9 cellular contexts compared by ENCODE assay signal in the genomic region with DNA sequence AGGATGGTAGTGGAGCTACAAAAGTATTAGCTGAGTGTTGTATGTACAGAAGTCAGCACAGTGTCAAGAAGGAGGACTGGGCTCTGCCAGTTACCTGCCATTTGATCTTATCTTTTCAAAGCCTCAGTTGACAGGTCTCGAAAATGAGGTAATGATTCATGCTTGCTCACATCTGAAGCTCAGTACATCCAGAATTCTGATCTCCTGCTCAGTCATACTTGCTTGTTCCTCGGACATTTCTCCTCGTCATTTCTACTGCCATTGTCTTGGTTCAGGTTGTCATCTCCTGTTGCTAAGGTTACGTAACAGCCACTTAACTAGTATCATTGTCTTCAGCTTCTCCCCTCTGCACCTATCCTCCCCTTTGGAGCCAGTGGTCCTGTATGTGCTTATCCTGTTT.
DNase-seq lines count a peak whose midpoint lies in the region; TF ChIP-seq lines count a peak whose summit lies in the region.
"Had no signal": no experiment of that assay in that cellular context is flagged by ENCODE, and none has a peak within 500 bp of the region (broad histone marks: within the 10 kb centered on the region; RNA-seq: fewer than 3 reads in every experiment).

No MANE protein-coding gene starts in this region.

- no peaks in the 10 kb centered on the region for H4K20me1 ChIP-seq in neural cell (ENCODE audit: insufficient read depth)

- H3K4me3 ChIP-seq in neural cell (ENCODE audit: low read length) (peak overlapping the region; percentile 34), colonic mucosa (no peak overlapping the region), spleen (no peak overlapping the region)

- H3K27ac ChIP-seq in neural cell (ENCODE audit: low read length) (peak overlapping the region; percentile 67), colonic mucosa (no peak overlapping the region), spleen (no peak overlapping the region)

- H3K4me1 Mint-ChIP-seq in chondrocyte (ENCODE audit: low read depth), result peaks cover 47% of the 10 kb centered on the region

- TF ChIP-seq POLR2A in spleen (IDR thresholded peaks at IDR 0.05), result no peak

- H3K27me3 ChIP-seq in neural cell (ENCODE audit: insufficient read depth, low read depth, low read length) (no peaks in the 10 kb centered on the region), colonic mucosa (no peaks in the 10 kb centered on the region), spleen (replicated peaks in 1 of 7) (no peaks in the 10 kb centered on the region)

- peak overlapping the region; percentile 70 for H3K27ac Mint-ChIP-seq in chondrocyte (ENCODE audit: unreplicated experiment)
- H3K27ac Mint-ChIP-seq: natural killer cell treated with Interleukin-12 subunit alpha and Interleukin-12 subunit beta and Interleukin-15 and Interleukin-18, amount 100 ng/mL, for 72 hours had no signal

- no peak overlapping the region for H3K4me3 Mint-ChIP-seq in chondrocyte (ENCODE audit: unreplicated experiment)
- H3K4me3 Mint-ChIP-seq: natural killer cell treated with Interleukin-12 subunit alpha and Interleukin-12 subunit beta and Interleukin-15 and Interleukin-18, amount 100 ng/mL, for 72 hours had no signal

- peaks cover 1% of the 10 kb centered on the region for H3K36me3 Mint-ChIP-seq in chondrocyte (ENCODE audit: low read depth)
- H3K36me3 Mint-ChIP-seq: natural killer cell treated with Interleukin-12 subunit alpha and Interleukin-12 subunit beta and Interleukin-15 and Interleukin-18, amount 100 ng/mL, for 72 hours had no signal

- H3F3A ChIP-seq in neural cell (ENCODE audit: insufficient read depth, low read length, poor library complexity, severe bottlenecking), result no peaks in the 10 kb centered on the region

- no peaks in the 10 kb centered on the region for H3K36me3 ChIP-seq in neural cell (ENCODE audit: insufficient read depth, low read length)
- no peaks in the 10 kb centered on the region for H3K36me3 ChIP-seq in colonic mucosa
- H3K36me3 ChIP-seq in spleen, result peaks cover 0 to 6% (median 0%) of the 10 kb centered on the region in 6 donors

- TF ChIP-seq RAD21 in neural cell (conservative IDR thresholded peaks at IDR 0.05), result no peak

- peaks cover 2% of the 10 kb centered on the region for H3K9me3 Mint-ChIP-seq in chondrocyte (ENCODE audit: low read depth)
- H3K9me3 Mint-ChIP-seq: natural killer cell treated with Interleukin-12 subunit alpha and Interleukin-12 subunit beta and Interleukin-15 and Interleukin-18, amount 100 ng/mL, for 72 hours had no signal

- peak overlapping the region; percentile 30 for H3K9ac ChIP-seq in neural cell (ENCODE audit: low read length)
- H3K9ac ChIP-seq in colonic mucosa (ENCODE audit: low read depth in 2 of 2, low read length in 2 of 2), result no peak overlapping the region

- TF ChIP-seq CTCF in chondrocyte (IDR thresholded peaks at IDR 0.05) (no peak), neural cell (IDR thresholded peaks at IDR 0.05; ENCODE audit: poor library complexity, severe bottlenecking) (no peak), colonic mucosa (IDR thresholded peaks at IDR 0.05) (no peak), spleen (IDR thresholded peaks at IDR 0.05 in 8 of 11, conservative IDR thresholded peaks at IDR 0.05 in 3 of 11) (no peak)

- WGBS in spleen, 5 donors, result 83 to 97% (median 91%) methylated on average over 4 of the region's 4 CpGs

- H2AFZ ChIP-seq in neural cell (ENCODE audit: low read depth, low read length), result no peak overlapping the region

- no peaks in the 10 kb centered on the region for H3K79me2 ChIP-seq in neural cell (replicated peaks; ENCODE audit: insufficient read depth, low read length)

- DNase-seq in HCEC 1CT (peak; percentile 35), NCI-H345 (lab: John Stamatoyannopoulos, UW) (peak; percentile 33), chondrocyte (ENCODE audit: low spot score) (no peak), NCI-H446 (lab: John Stamatoyannopoulos, UW) (no peak), CD1c-positive myeloid dendritic cell (ENCODE audit: extremely low spot score) (no peak), colonic mucosa (no peak), spleen (no peak)

- TF ChIP-seq EP300 in neural cell (conservative IDR thresholded peaks at IDR 0.05; ENCODE audit: poor library complexity, severe bottlenecking), result peak; percentile 76

- intact Hi-C loops in colonic mucosa (cut with DNase I), result no loop called here
- intact Hi-C loops in spleen (cut with DNase I; ENCODE audit: low total_unique reads), result no loop called here

- H3K9me3 ChIP-seq in neural cell (ENCODE audit: low read length), result no peaks in the 10 kb centered on the region
- H3K9me3 ChIP-seq in colonic mucosa, result no peaks in the 10 kb centered on the region
- no peaks in the 10 kb centered on the region for H3K9me3 ChIP-seq in spleen

- H3K9me2 ChIP-seq in neural cell (ENCODE audit: insufficient read depth, low read length), result no peaks in the 10 kb centered on the region

- H3K4me2 ChIP-seq in neural cell (ENCODE audit: low read length), result peak overlapping the region; percentile 34

- H3K4me1 ChIP-seq in colonic mucosa (no peaks in the 10 kb centered on the region), spleen (peaks cover 0 to 15% (median 6%) of the 10 kb centered on the region in 6 donors)

- no peaks in the 10 kb centered on the region for H3K27me3 Mint-ChIP-seq in chondrocyte (ENCODE audit: low read depth)
- H3K27me3 Mint-ChIP-seq: natural killer cell treated with Interleukin-12 subunit alpha and Interleukin-12 subunit beta and Interleukin-15 and Interleukin-18, amount 100 ng/mL, for 72 hours had no signal

TF ChIP-seq in neural cell, 6 proteins besides CTCF, POLR2A, EP300 and RAD21:
- TF ChIP-seq POLR2AphosphoS5 (IDR thresholded peaks at IDR 0.05) (peak; percentile 40), MXI1 (conservative IDR thresholded peaks at IDR 0.05; ENCODE audit: poor library complexity, severe bottlenecking) (peak; percentile 21), SMC3 (conservative IDR thresholded peaks at IDR 0.05; ENCODE audit: poor library complexity) (no peak), TAF1 (IDR thresholded peaks at IDR 0.05; ENCODE audit: low read depth) (no peak), EZH2 (IDR thresholded peaks at IDR 0.05; ENCODE audit: borderline replicate concordance, insufficient read depth, low read length, poor library complexity, severe bottlenecking) (no peak)
- TF ChIP-seq, protein P1, sequence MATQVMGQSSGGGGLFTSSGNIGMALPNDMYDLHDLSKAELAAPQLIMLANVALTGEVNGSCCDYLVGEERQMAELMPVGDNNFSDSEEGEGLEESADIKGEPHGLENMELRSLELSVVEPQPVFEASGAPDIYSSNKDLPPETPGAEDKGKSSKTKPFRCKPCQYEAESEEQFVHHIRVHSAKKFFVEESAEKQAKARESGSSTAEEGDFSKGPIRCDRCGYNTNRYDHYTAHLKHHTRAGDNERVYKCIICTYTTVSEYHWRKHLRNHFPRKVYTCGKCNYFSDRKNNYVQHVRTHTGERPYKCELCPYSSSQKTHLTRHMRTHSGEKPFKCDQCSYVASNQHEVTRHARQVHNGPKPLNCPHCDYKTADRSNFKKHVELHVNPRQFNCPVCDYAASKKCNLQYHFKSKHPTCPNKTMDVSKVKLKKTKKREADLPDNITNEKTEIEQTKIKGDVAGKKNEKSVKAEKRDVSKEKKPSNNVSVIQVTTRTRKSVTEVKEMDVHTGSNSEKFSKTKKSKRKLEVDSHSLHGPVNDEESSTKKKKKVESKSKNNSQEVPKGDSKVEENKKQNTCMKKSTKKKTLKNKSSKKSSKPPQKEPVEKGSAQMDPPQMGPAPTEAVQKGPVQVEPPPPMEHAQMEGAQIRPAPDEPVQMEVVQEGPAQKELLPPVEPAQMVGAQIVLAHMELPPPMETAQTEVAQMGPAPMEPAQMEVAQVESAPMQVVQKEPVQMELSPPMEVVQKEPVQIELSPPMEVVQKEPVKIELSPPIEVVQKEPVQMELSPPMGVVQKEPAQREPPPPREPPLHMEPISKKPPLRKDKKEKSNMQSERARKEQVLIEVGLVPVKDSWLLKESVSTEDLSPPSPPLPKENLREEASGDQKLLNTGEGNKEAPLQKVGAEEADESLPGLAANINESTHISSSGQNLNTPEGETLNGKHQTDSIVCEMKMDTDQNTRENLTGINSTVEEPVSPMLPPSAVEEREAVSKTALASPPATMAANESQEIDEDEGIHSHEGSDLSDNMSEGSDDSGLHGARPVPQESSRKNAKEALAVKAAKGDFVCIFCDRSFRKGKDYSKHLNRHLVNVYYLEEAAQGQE (IDR thresholded peaks at IDR 0.05; ENCODE audit: borderline replicate concordance), result no peak
TF ChIP-seq in neural cell: peak in this region for 2.

Comparison
In these comparisons a context has a peak if more than half of its experiments do, and no peak if none do; other contexts are left out.
1. DNase-seq: peak in HCEC 1CT (single experiment) and NCI-H345 (single experiment); none in chondrocyte (single experiment), NCI-H446 (0 of 2), CD1c-positive myeloid dendritic cell (single experiment), colonic mucosa (single experiment) and spleen (single experiment).